In genomic region chr4:87068591-87069021, GRCh38 we compare ENCODE assay signal across 9 cellular contexts.
A peak's percentile ranks its signal among the peaks of the same experiment; 100 is the strongest.
DNase-seq lines count a peak whose midpoint lies in the region; ATAC-seq and TF ChIP-seq lines count a peak whose summit lies in the region.
"Had no signal": no experiment of that assay in that cellular context is flagged by ENCODE, and none has a peak within 500 bp of the region (broad histone marks: within the 10 kb centered on the region; RNA-seq: fewer than 3 reads in every experiment).

No MANE protein-coding gene starts in this region.

- H3K4me1 ChIP-seq in neural progenitor cell = peaks cover 14% of the 10 kb centered on the region

- peaks cover 0 to 4% (median 0%) of the 10 kb centered on the region in 5 experiments for H3K9me3 Mint-ChIP-seq in brain
- H3K9me3 Mint-ChIP-seq in neural progenitor cell = peaks cover 2% of the 10 kb centered on the region

- DNase-seq in DMS53 treated with DMSO at 0.1 percent for 48 hours (lab: John Stamatoyannopoulos, UW; ENCODE audit: unreplicated experiment) = peak; percentile 16
- DNase-seq in NCI-H2107 treated with DMSO at 0.1 percent for 48 hours (lab: John Stamatoyannopoulos, UW; ENCODE audit: unreplicated experiment) = peak; percentile 67
- no peak for DNase-seq in neural progenitor cell (ENCODE audit: low spot score)
- DNase-seq in 8988T = no peak
- DNase-seq in SIG-M5 (lab: John Stamatoyannopoulos, UW) = no peak
- DNase-seq in activated CD8-positive, alpha-beta memory T cell treated with anti-CD3 and anti-CD28 coated beads, Interleukin-2, amount 50 U/mL, for 4 hours = no peak

- H3K27me3 Mint-ChIP-seq in brain (peaks cover 3% of the 10 kb centered on the region), neural progenitor cell (ENCODE audit: insufficient read depth, low read depth) (peaks cover 8% of the 10 kb centered on the region)

- peaks cover 61% of the 10 kb centered on the region for H3K4me1 Mint-ChIP-seq in brain
- peaks cover 43% of the 10 kb centered on the region for H3K4me1 Mint-ChIP-seq in neural progenitor cell

- H3K4me3 Mint-ChIP-seq in brain (peak overlapping the region; percentile 18 to 62 (median 26)), neural progenitor cell (no peak overlapping the region)
- H3K4me3 Mint-ChIP-seq: neural crest cell had no signal

- ATAC-seq in GM18858 (IDR thresholded peaks at IDR 0.05; ENCODE audit: unreplicated experiment) = no peak

- H3K27me3 ChIP-seq in neural progenitor cell = no peaks in the 10 kb centered on the region

- peaks cover 5% of the 10 kb centered on the region for H3K36me3 Mint-ChIP-seq in brain
- peaks cover 9% of the 10 kb centered on the region for H3K36me3 Mint-ChIP-seq in neural progenitor cell

- no peak overlapping the region for H3K4me3 ChIP-seq in neural progenitor cell

- H3F3A ChIP-seq in neural progenitor cell (ENCODE audit: low read depth) = peaks cover 5% of the 10 kb centered on the region

- H3K9me3 ChIP-seq in neural progenitor cell (ENCODE audit: low read depth) = no peaks in the 10 kb centered on the region

- H3K36me3 ChIP-seq in neural progenitor cell = no peaks in the 10 kb centered on the region

- H2AFZ ChIP-seq in neural progenitor cell (replicated peaks) = no peak overlapping the region

- no peak overlapping the region for H3K27ac ChIP-seq in neural progenitor cell

- H3K4me2 ChIP-seq in neural progenitor cell = no peak overlapping the region

- peaks cover 53% of the 10 kb centered on the region for H4K20me1 ChIP-seq in neural progenitor cell (ENCODE audit: low read depth)

- no peak overlapping the region for H3K9ac ChIP-seq in neural progenitor cell

- H3K27ac Mint-ChIP-seq in brain (peak overlapping the region; percentile 36 to 92 (median 57)), neural progenitor cell (peak overlapping the region; percentile 23)

- no peak for TF ChIP-seq CTCF in brain (conservative IDR thresholded peaks at IDR 0.05)
- TF ChIP-seq CTCF in neural progenitor cell (IDR thresholded peaks at IDR 0.05) = no peak

- peaks cover 89% of the 10 kb centered on the region for H3K79me2 ChIP-seq in neural progenitor cell (ENCODE audit: low read depth)

Comparison
In these comparisons a context has a peak if more than half of its experiments do, and no peak if none do; other contexts are left out.
1. DNase-seq: peak in DMS53 treated with DMSO at 0.1 percent for 48 hours (single experiment) and NCI-H2107 treated with DMSO at 0.1 percent for 48 hours (single experiment); none in neural progenitor cell (single experiment), 8988T (single experiment), SIG-M5 (single experiment) and activated CD8-positive, alpha-beta memory T cell treated with anti-CD3 and anti-CD28 coated beads, Interleukin-2, amount 50 U/mL, for 4 hours (single experiment).